In the genomic region with DNA sequence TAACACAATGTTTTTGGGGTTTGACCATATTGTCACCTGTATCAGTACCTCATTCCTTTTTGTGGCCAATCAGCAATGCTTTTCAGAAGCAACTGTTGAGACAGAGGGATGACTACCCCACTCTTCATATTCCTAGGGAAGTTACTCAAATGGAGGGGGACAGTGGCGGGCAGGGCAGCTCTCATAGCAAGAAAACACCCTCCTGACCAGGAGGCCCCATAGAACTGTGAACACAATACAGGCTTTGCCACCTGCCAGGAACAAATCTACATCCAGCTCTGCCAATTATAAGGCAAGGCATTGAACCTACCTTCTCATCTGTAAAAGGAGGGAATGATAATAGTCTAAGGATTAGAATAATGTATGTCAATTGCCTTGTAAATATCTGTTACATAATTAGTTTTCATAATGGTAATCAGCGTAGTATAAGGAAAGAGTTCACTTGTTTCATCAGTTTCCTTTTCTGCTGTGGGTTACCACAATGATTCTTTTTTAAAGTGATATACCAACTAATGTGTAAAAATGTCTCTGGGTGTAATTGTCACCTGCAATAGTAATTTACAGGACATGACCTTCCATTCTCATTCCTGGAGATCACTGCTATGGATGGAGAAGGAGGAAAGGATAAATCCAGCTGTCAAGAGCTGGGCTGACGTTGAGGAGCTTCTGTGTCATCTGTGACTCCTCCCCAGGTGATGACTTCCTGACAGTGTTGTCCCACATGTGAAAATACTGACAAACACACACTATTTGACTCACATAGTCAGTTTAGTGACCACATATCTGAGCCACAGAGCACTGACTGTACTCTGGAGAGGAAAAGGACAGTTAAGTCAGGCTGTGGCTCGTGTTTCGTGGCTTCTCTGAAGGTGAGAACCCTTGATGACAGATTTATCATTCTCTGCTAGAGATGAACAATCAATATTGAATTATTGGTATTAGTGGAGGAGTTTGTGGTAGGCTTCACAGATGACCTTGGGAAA, we compare ENCODE assay signal across 9 cellular contexts. TPM values are rescaled to one million over a fixed set of nuclear protein-coding genes. Genes with fewer than 3 reads are reported as not detected.
A peak's percentile ranks its signal among the peaks of the same experiment; 100 is the strongest.
DNase-seq lines count a peak whose midpoint lies in the region; ATAC-seq and TF ChIP-seq lines count a peak whose summit lies in the region.
"Had no signal": no experiment of that assay in that cellular context is flagged by ENCODE, and none has a peak within 500 bp of the region (broad histone marks: within the 10 kb centered on the region; RNA-seq: fewer than 3 reads in every experiment).

No MANE protein-coding gene starts in this region.

- H3K36me3 Mint-ChIP-seq in MCF 10A (ENCODE audit: insufficient read depth, unreplicated experiment), result no peaks in the 10 kb centered on the region

- H3K4me3 ChIP-seq in mammary epithelial cell (replicated peaks in 1 of 3; ENCODE audit: insufficient read depth in 1 of 3, low read depth in 2 of 3, low read length in 3 of 3) (no peak overlapping the region), hepatocyte (no peak overlapping the region)

- H4K20me1 ChIP-seq in mammary epithelial cell (ENCODE audit: insufficient read depth, low read length), result no peaks in the 10 kb centered on the region
- H4K20me1 ChIP-seq in hepatocyte (ENCODE audit: insufficient read depth, poor library complexity, severe bottlenecking), result no peaks in the 10 kb centered on the region

- no peaks in the 10 kb centered on the region for H3K27me3 ChIP-seq in mammary epithelial cell (ENCODE audit: insufficient read depth, low read length)
- no peaks in the 10 kb centered on the region for H3K27me3 ChIP-seq in hepatocyte

- no peaks in the 10 kb centered on the region for H3K9me2 ChIP-seq in hepatocyte (replicated peaks; ENCODE audit: insufficient read depth)

- H3K9me3 Mint-ChIP-seq in MCF 10A (ENCODE audit: unreplicated experiment), result no peaks in the 10 kb centered on the region
- H3K9me3 Mint-ChIP-seq: neural crest cell had no signal

- H3K27ac ChIP-seq in mammary epithelial cell (ENCODE audit: insufficient read depth, low read depth, low read length) (no peak overlapping the region), hepatocyte (no peak overlapping the region)

- no peaks in the 10 kb centered on the region for H3K27me3 Mint-ChIP-seq in MCF 10A (ENCODE audit: insufficient read depth, unreplicated experiment)

- H2AFZ ChIP-seq in mammary epithelial cell (ENCODE audit: low read depth, low read length), result no peak overlapping the region
- no peak overlapping the region for H2AFZ ChIP-seq in hepatocyte

- H3K9me3 ChIP-seq in mammary epithelial cell (replicated peaks; ENCODE audit: insufficient read depth, low read length) (no peaks in the 10 kb centered on the region), hepatocyte (ENCODE audit: low read depth) (no peaks in the 10 kb centered on the region)

- peak; percentile 46 for DNase-seq in mammary epithelial cell
- DNase-seq in MCF 10A (ENCODE audit: unreplicated experiment), result no peak
- DNase-seq in activated T-cell treated with anti-CD3 and anti-CD28 coated beads for 1 hour (ENCODE audit: low read depth), result peak; percentile 32
- DNase-seq in stimulated activated CD4-positive, alpha-beta T cell treated with anti-CD3 and anti-CD28 coated beads, Interleukin-12 subunit alpha, Interleukin-12 subunit beta, amount 100 ng/mL, for 48 hours (ENCODE audit: low read depth in 2 of 3, low spot score in 1 of 3), result peak; percentile 57 to 65 (median 59)
- DNase-seq in hepatocyte (ENCODE audit: low spot score), result no peak
- DNase-seq in NCI-H345 treated with DMSO at 0.1 percent for 48 hours (lab: John Stamatoyannopoulos, UW; ENCODE audit: unreplicated experiment), result no peak
- DNase-seq in NCI-H226, result no peak

- no peak overlapping the region for H3K9ac ChIP-seq in mammary epithelial cell (ENCODE audit: insufficient read depth, low read length)

- intact Hi-C loops in mammary epithelial cell (cut with micrococcal nuclease), result loop anchor here (10.0 kb wide), 1 partner anchor 149 kb away; no protein-coding TSS in a partner anchor
- intact Hi-C loops in MCF 10A (cut with micrococcal nuclease), result no loop called here

- BruUV-seq in mammary epithelial cell (replicated peaks; lab: Mats Ljungman, UMichigan) (no TSS peak), MCF 10A (replicated peaks; lab: Mats Ljungman, UMichigan) (no TSS peak)

- CTCF ChIA-PET in mammary epithelial cell (lab: Charles Lee; ENCODE audit: low non-redundant PET), result no interaction called here
- CTCF ChIA-PET in MCF 10A (lab: Yijun Ruan, JAX), result interaction anchor here (0.5 to 0.6 kb wide), 2 partner anchors 28 to 270 kb away, joined by 3 to 5 read pairs; no protein-coding TSS in a partner anchor

- H3K4me1 ChIP-seq in mammary epithelial cell (ENCODE audit: insufficient read depth, low read length) (peaks cover 18% of the 10 kb centered on the region), hepatocyte (ENCODE audit: insufficient read depth) (peaks cover 11% of the 10 kb centered on the region)

- no peak overlapping the region for H3K4me2 ChIP-seq in mammary epithelial cell (ENCODE audit: insufficient read depth, low read depth, low read length)
- no peak overlapping the region for H3K4me2 ChIP-seq in hepatocyte

- H3K36me3 ChIP-seq in mammary epithelial cell (ENCODE audit: insufficient read depth, low read length) (no peaks in the 10 kb centered on the region), hepatocyte (replicated peaks; ENCODE audit: insufficient read depth, low read depth) (no peaks in the 10 kb centered on the region)

- WGBS in mammary epithelial cell (ENCODE audit: low coverage, missing lambda C conversion rate), result 81% methylated on average over 5 of the region's 5 CpGs
- 90% methylated on average over 5 of the region's 5 CpGs for WGBS in hepatocyte (ENCODE audit: low lambda C conversion rate, missing lambda C conversion rate)

- dilution Hi-C loops in mammary epithelial cell (cut with HindIII; ENCODE audit: low sequenced_read_pairs), result loop anchor here (5.0 kb wide), 1 partner anchor 42 kb away; no protein-coding TSS in a partner anchor

- POLR2A ChIA-PET in MCF 10A (lab: Yijun Ruan, JAX), result interaction anchor here (1.0 kb wide), 1 partner anchor 67 kb away, joined by 3 read pairs; no protein-coding TSS in a partner anchor

- TF ChIP-seq CTCF in mammary epithelial cell (conservative IDR thresholded peaks at IDR 0.05 in 1 of 2, IDR thresholded peaks at IDR 0.05 in 1 of 2; ENCODE audit: extremely low read depth in 1 of 2, insufficient read depth in 1 of 2, low read depth in 1 of 2, low read length in 2 of 2), result no peak
- TF ChIP-seq CTCF in MCF 10A (IDR thresholded peaks at IDR 0.05; ENCODE audit: unreplicated experiment), result no peak
- TF ChIP-seq CTCF in hepatocyte (IDR thresholded peaks at IDR 0.05; ENCODE audit: poor library complexity), result no peak

- ATAC-seq in HG03378 (IDR thresholded peaks at IDR 0.05; ENCODE audit: unreplicated experiment), result peak; percentile 93

- peaks cover 18% of the 10 kb centered on the region for H3K4me1 Mint-ChIP-seq in MCF 10A (ENCODE audit: insufficient read depth, unreplicated experiment)

- H3K4me3 Mint-ChIP-seq in MCF 10A (ENCODE audit: unreplicated experiment), result no peak overlapping the region
- H3K4me3 Mint-ChIP-seq: neural crest cell had no signal

- in situ Hi-C loops in mammary epithelial cell (cut with MboI; ENCODE audit: low sequenced_read_pairs in 2 of 2), result no loop called here

- no peaks in the 10 kb centered on the region for H3K79me2 ChIP-seq in mammary epithelial cell (ENCODE audit: insufficient read depth, low read length)
- H3K79me2 ChIP-seq in hepatocyte, result no peaks in the 10 kb centered on the region

- no peak overlapping the region for H3K27ac Mint-ChIP-seq in MCF 10A (ENCODE audit: low read depth, unreplicated experiment)

RNA-seq across cellular contexts. Expression of a gene that starts 13.4 kb away (rescaled TPM):
- total RNA-seq in mammary epithelial cell (1 to 10 TPM in 1 of 2 donors, not detected in 1; 9.2 TPM), MCF 10A (2022) (0.16 and 0.37 TPM in 2 replicates), hepatocyte (22.8 and 25.0 TPM in 2 replicates)
- polyA plus RNA-seq in mammary epithelial cell (not detected), hepatocyte (13.6 and 18.5 TPM in 2 replicates)
- polyA minus RNA-seq in mammary epithelial cell, result 11.6 TPM
- total RNA-seq: neural crest cell had no signal

RNA-seq across cellular contexts. Expression of a gene that starts 55.8 kb away (rescaled TPM):
- total RNA-seq in mammary epithelial cell (10 to 100 TPM; 34.2 to 43.0 TPM), MCF 10A (2022) (28.5 and 33.0 TPM in 2 replicates), hepatocyte (31.3 and 35.9 TPM in 2 replicates)
- polyA plus RNA-seq in mammary epithelial cell (21.0 TPM), hepatocyte (9.7 and 14.9 TPM in 2 replicates)
- 51.1 TPM for polyA minus RNA-seq in mammary epithelial cell

Comparison
In these comparisons a context has a peak if more than half of its experiments do, and no peak if none do; other contexts are left out.
1. DNase-seq: peak in mammary epithelial cell (single experiment), activated T-cell treated with anti-CD3 and anti-CD28 coated beads for 1 hour (single experiment) and stimulated activated CD4-positive, alpha-beta T cell treated with anti-CD3 and anti-CD28 coated beads, Interleukin-12 subunit alpha, Interleukin-12 subunit beta, amount 100 ng/mL, for 48 hours (3 of 3); none in MCF 10A (single experiment), hepatocyte (single experiment), NCI-H345 treated with DMSO at 0.1 percent for 48 hours (single experiment) and NCI-H226 (single experiment).